ENCODE assay signal across 8 cellular contexts in the genomic region with DNA sequence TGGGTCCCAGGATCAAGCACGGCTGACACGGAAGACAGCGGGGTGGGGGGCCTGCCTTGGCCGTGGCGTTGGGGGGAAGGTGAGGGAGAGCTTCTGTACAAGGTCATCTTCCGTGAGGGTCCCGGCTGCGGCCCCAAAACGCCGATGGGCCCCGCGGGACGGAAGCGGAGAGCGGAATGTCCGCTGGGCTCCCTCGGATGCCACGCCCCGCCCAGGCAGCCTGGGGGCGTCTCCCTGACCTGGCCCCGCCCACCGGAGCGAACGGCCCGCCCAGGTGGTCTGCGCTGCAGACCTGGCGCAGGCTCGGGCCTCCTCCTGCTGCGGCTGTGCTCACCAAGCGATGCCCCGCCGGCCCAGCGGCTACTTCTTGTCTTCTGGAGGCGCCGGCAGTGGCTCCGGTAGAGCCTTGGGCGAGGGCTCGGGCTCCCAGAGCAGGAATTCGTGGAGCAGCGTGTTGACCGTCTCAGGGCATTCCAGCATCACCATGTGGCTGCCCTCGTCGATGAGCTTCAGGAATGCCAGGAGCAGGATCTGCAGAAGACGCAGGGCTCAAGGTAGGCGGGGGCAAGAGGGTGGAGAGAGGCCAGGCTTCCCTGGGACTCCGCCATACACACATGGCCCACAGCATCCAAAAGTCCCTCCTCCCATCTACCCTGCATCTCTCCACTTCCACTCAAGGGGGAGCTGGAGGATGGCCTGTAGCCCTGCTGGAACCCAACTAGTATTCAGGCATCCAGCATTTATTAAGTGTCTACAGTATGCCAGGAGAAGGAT. TPM values are rescaled to one million over a fixed set of nuclear protein-coding genes. Genes with fewer than 3 reads are reported as not detected.
DNase-seq lines count a peak whose midpoint lies in the region; ATAC-seq, FAIRE-seq and TF ChIP-seq lines count a peak whose summit lies in the region.

No MANE protein-coding gene starts in this region.

- 0 out of 2 replicates have a peak, but pooled peaks cover 4% of the 10 kb centered on the region for H3K9me3 ChIP-seq in BLaER1

- no peaks in the 10 kb centered on the region for H3K36me3 Mint-ChIP-seq in activated naive CD4-positive, alpha-beta T cell treated with anti-CD3 and anti-CD28 coated beads, Interleukin-2, amount 50 U/mL, for 24 hours
- H3K36me3 Mint-ChIP-seq in progenitor cell of endocrine pancreas (ENCODE audit: insufficient read depth): peaks cover 7% of the 10 kb centered on the region

- peak; percentile 56 for TF ChIP-seq CTCF in progenitor cell of endocrine pancreas (IDR thresholded peaks at IDR 0.05; ENCODE audit: unreplicated experiment)

- peak; percentile 78 for DNase-seq in SKM-1 (lab: John Stamatoyannopoulos, UW; ENCODE audit: unreplicated experiment)
- DNase-seq in Right ventricle myocardium superior: peak; percentile 86
- DNase-seq in progenitor cell of endocrine pancreas (ENCODE audit: low spot score, unreplicated experiment): peak; percentile 73
- peak; percentile 30 for DNase-seq in urothelium cell line (ENCODE audit: low spot score)

- H3K27me3 Mint-ChIP-seq in activated naive CD4-positive, alpha-beta T cell treated with anti-CD3 and anti-CD28 coated beads, Interleukin-2, amount 50 U/mL, for 24 hours: no peaks in the 10 kb centered on the region
- H3K27me3 Mint-ChIP-seq in progenitor cell of endocrine pancreas: no peaks in the 10 kb centered on the region

- no peaks in the 10 kb centered on the region for H3K27me3 ChIP-seq in BLaER1

- FAIRE-seq in urothelium cell line (lab: Jason Lieb, UNC): no peak

- H3K4me2 ChIP-seq in BLaER1: peak overlapping the region; percentile 80

- H4K20me1 ChIP-seq in BLaER1: peaks cover 23% of the 10 kb centered on the region

- H3K9me3 Mint-ChIP-seq in activated naive CD4-positive, alpha-beta T cell treated with anti-CD3 and anti-CD28 coated beads, Interleukin-2, amount 50 U/mL, for 24 hours: no peaks in the 10 kb centered on the region
- no peaks in the 10 kb centered on the region for H3K9me3 Mint-ChIP-seq in progenitor cell of endocrine pancreas (ENCODE audit: low read depth)

- H3K36me3 ChIP-seq in BLaER1: peaks cover 34% of the 10 kb centered on the region

- H3K4me1 ChIP-seq in BLaER1: peaks cover 34% of the 10 kb centered on the region

- H3K4me3 Mint-ChIP-seq in activated naive CD4-positive, alpha-beta T cell treated with anti-CD3 and anti-CD28 coated beads, Interleukin-2, amount 50 U/mL, for 24 hours: peak overlapping the region; percentile 84
- H3K4me3 Mint-ChIP-seq in progenitor cell of endocrine pancreas (ENCODE audit: low read depth): peak overlapping the region; percentile 67

- ATAC-seq in HG03521 (IDR thresholded peaks at IDR 0.05; ENCODE audit: unreplicated experiment): peak; percentile 69
- ATAC-seq in Right ventricle myocardium superior (ENCODE audit: poor library complexity): peak; percentile 91

- peak overlapping the region; percentile 82 for H3K27ac ChIP-seq in BLaER1

- peak overlapping the region; percentile 82 for H3K9ac ChIP-seq in BLaER1

- peak; percentile 55 for TF ChIP-seq POLR2A in GM19099 (IDR thresholded peaks at IDR 0.05; ENCODE audit: extremely low read depth, insufficient read length, low read depth)

- H3K4me3 ChIP-seq in BLaER1: peak overlapping the region; percentile 76

- peak overlapping the region; percentile 56 for H3K27ac Mint-ChIP-seq in activated naive CD4-positive, alpha-beta T cell treated with anti-CD3 and anti-CD28 coated beads, Interleukin-2, amount 50 U/mL, for 24 hours
- peak overlapping the region; percentile 80 for H3K27ac Mint-ChIP-seq in progenitor cell of endocrine pancreas

- H3K4me1 Mint-ChIP-seq in activated naive CD4-positive, alpha-beta T cell treated with anti-CD3 and anti-CD28 coated beads, Interleukin-2, amount 50 U/mL, for 24 hours: no peaks in the 10 kb centered on the region
- H3K4me1 Mint-ChIP-seq in progenitor cell of endocrine pancreas (ENCODE audit: low read depth): no peaks in the 10 kb centered on the region

- intact Hi-C loops in Right ventricle myocardium superior (cut with DNase I): loop anchor here (10.0 kb wide), 1 partner anchor 92 kb away; no protein-coding TSS in a partner anchor

RNA-seq across cellular contexts. Expression of a gene that starts 10.7 kb away (rescaled TPM):
- 12.2 TPM for total RNA-seq in Right ventricle myocardium superior
- total RNA-seq in progenitor cell of endocrine pancreas: 16.2 and 16.9 TPM in 2 replicates

RNA-seq across cellular contexts. Expression of a gene that starts 10.8 kb away (rescaled TPM):
- 0.13 TPM for total RNA-seq in Right ventricle myocardium superior
- 6.4 and 8.1 TPM in 2 replicates for total RNA-seq in progenitor cell of endocrine pancreas

RNA-seq across cellular contexts. Expression of a gene that starts 13.2 kb away (rescaled TPM):
- 224 TPM for total RNA-seq in Right ventricle myocardium superior
- 54.0 and 54.4 TPM in 2 replicates for total RNA-seq in progenitor cell of endocrine pancreas

RNA-seq across cellular contexts. Expression of a gene that starts 16.9 kb away (rescaled TPM):
- total RNA-seq in Right ventricle myocardium superior (27.4 TPM), progenitor cell of endocrine pancreas (38.6 and 41.4 TPM in 2 replicates)

RNA-seq across cellular contexts. Expression of a gene that starts 25.2 kb away (rescaled TPM):
- total RNA-seq in Right ventricle myocardium superior: 77.9 TPM
- 93.4 and 113 TPM in 2 replicates for total RNA-seq in progenitor cell of endocrine pancreas

Comparison
In these comparisons a context has a peak if more than half of its experiments do, and no peak if none do; other contexts are left out.
1. Peak in every context shown above with its lines: DNase-seq, ATAC-seq, H3K4me3 ChIP-seq and H3K27ac ChIP-seq.
2. DNase-seq: peak in every context shown above with its lines; median percentile 86 in Right ventricle myocardium superior; 78 in SKM-1; 73 in progenitor cell of endocrine pancreas; 30 in urothelium cell line.